Comparison of ENCODE assay signal across 9 cellular contexts in genomic region chr19:48171584-48172170, GRCh38. TPM values are rescaled to one million over a fixed set of nuclear protein-coding genes. Genes with fewer than 3 reads are reported as not detected.
A peak's percentile ranks its signal among the peaks of the same experiment; 100 is the strongest.
DNase-seq lines count a peak whose midpoint lies in the region; ATAC-seq, FAIRE-seq and TF ChIP-seq lines count a peak whose summit lies in the region.
"Had no signal": no experiment of that assay in that cellular context is flagged by ENCODE, and none has a peak within 500 bp of the region (broad histone marks: within the 10 kb centered on the region; RNA-seq: fewer than 3 reads in every experiment).

No MANE protein-coding gene starts in this region.

- peaks cover 35% of the 10 kb centered on the region for H3K79me2 ChIP-seq in GM12878 (ENCODE audit: control insufficient read depth, insufficient read depth, low read length)

- TF ChIP-seq POLR2A in GM12878 (IDR thresholded peaks at IDR 0.05; ENCODE audit: low read depth, low read length): no peak

- H3K27me3 ChIP-seq in CD8-positive, alpha-beta T cell (ENCODE audit: insufficient read depth, low read length): no peaks in the 10 kb centered on the region
- no peaks in the 10 kb centered on the region for H3K27me3 ChIP-seq in MG63
- no peaks in the 10 kb centered on the region for H3K27me3 ChIP-seq in GM12878 (replicated peaks in 1 of 2; ENCODE audit: control insufficient read depth in 2 of 2, insufficient read depth in 2 of 2, low read length in 1 of 2)

- SMC1A ChIA-PET in GM12878 (lab: Charles Lee; ENCODE audit: uncharacterized antibody, unreplicated experiment): interaction anchor here (1.0 to 1.1 kb wide), 2 partner anchors 13 to 86 kb away, joined by 3 to 4 read pairs; no protein-coding TSS in a partner anchor

- H3K27ac ChIP-seq in CD8-positive, alpha-beta T cell (ENCODE audit: low read depth, low read length): no peak overlapping the region
- H3K27ac ChIP-seq in GM12878 (ENCODE audit: control insufficient read depth, insufficient read depth): peak overlapping the region; percentile 99; the same call in 1 of the 2 replicates

- CTCF ChIA-PET in CD8-positive, alpha-beta T cell (lab: Charles Lee): interaction anchor here (0.9 to 1.4 kb wide), 4 partner anchors 84 to 95 kb away, joined by 3 to 4 read pairs (median 4); partner anchors contain the start of gene CARD8
- CTCF ChIA-PET in GM12878 (lab: Yijun Ruan, JAX): interaction anchor here (0.7 to 1.5 kb wide), 3 partner anchors 23 to 61 kb away, joined by 4 to 11 read pairs (median 4); partner anchors contain the start of gene PLA2G4C

- H3K9me3 Mint-ChIP-seq in CD8-positive, alpha-beta T cell: no peaks in the 10 kb centered on the region
- no peaks in the 10 kb centered on the region for H3K9me3 Mint-ChIP-seq in naive thymus-derived CD8-positive, alpha-beta T cell

- POLR2A ChIA-PET in CD8-positive, alpha-beta T cell (lab: Charles Lee): interaction anchor here (1.0 to 2.1 kb wide), 2 partner anchors 32 to 84 kb away, joined by 4 read pairs; partner anchors contain the start of gene CARD8
- POLR2A ChIA-PET in GM12878 (lab: Charles Lee): interaction anchor here (0.5 to 1.4 kb wide), 3 partner anchors 19 to 95 kb away, joined by 3 to 8 read pairs (median 3); no protein-coding TSS in a partner anchor
- POLR2A ChIA-PET in naive thymus-derived CD8-positive, alpha-beta T cell (lab: Charles Lee): interaction anchor here (1.3 to 2.8 kb wide), 4 partner anchors 18 to 191 kb away, joined by 4 to 9 read pairs (median 6); partner anchors contain the start of gene TMEM143

- H3K9me3 ChIP-seq in CD8-positive, alpha-beta T cell (ENCODE audit: low read length): no peaks in the 10 kb centered on the region
- H3K9me3 ChIP-seq in MG63 (no peaks in the 10 kb centered on the region), GM12878 (replicated peaks; ENCODE audit: control insufficient read depth, insufficient read depth, low read length) (no peaks in the 10 kb centered on the region)

- RAD21 ChIA-PET in GM12878 (lab: Charles Lee; ENCODE audit: unreplicated experiment): interaction anchor here (0.8 to 1.0 kb wide), 2 partner anchors 15 to 32 kb away, joined by 3 read pairs; no protein-coding TSS in a partner anchor

- H3K36me3 Mint-ChIP-seq in CD8-positive, alpha-beta T cell: peaks cover 35% of the 10 kb centered on the region
- peaks cover 0 to 33% (median 0%) of the 10 kb centered on the region in 3 donors for H3K36me3 Mint-ChIP-seq in naive thymus-derived CD8-positive, alpha-beta T cell

- peak overlapping the region; percentile 96 for H3K9ac ChIP-seq in GM12878 (ENCODE audit: control insufficient read depth, insufficient read depth, low read length)

- H3K27ac Mint-ChIP-seq in CD8-positive, alpha-beta T cell: peak overlapping the region; percentile 97
- peak overlapping the region in 9 of 10 donors; percentile 42 to 99 (median 92) for H3K27ac Mint-ChIP-seq in naive thymus-derived CD8-positive, alpha-beta T cell

- H3K4me3 Mint-ChIP-seq in CD8-positive, alpha-beta T cell: peak overlapping the region; percentile 98
- peak overlapping the region; percentile 86 to 99 (median 97) for H3K4me3 Mint-ChIP-seq in naive thymus-derived CD8-positive, alpha-beta T cell

- H3K4me1 ChIP-seq in CD8-positive, alpha-beta T cell (ENCODE audit: insufficient read depth, low read length): peaks cover 7% of the 10 kb centered on the region
- peaks cover 19% of the 10 kb centered on the region for H3K4me1 ChIP-seq in GM12878 (ENCODE audit: control insufficient read depth, insufficient read depth, low read length)

- H3K4me2 ChIP-seq in GM12878 (ENCODE audit: control insufficient read depth, insufficient read depth): peak overlapping the region; percentile 67

- no peak for TF ChIP-seq EP300 in GM12878 (IDR thresholded peaks at IDR 0.05; ENCODE audit: borderline replicate concordance in 1 of 2, control insufficient read depth in 1 of 2, low read depth in 2 of 2, low read length in 2 of 2)

- intact Hi-C loops in CD8-positive, alpha-beta T cell (cut with DNase I, micrococcal nuclease): loop anchor here (2.0 to 5.0 kb wide), 6 partner anchors 273 to 571 kb away; partner anchors contain the start of genes DBP (in 2 of the 2), LMTK3 (in 2 of the 2) and GRWD1 (in 1 of the 2)
- intact Hi-C loops in GM12878 (cut with micrococcal nuclease; ENCODE audit: unreplicated experiment): loop anchor here (10.0 kb wide), 1 partner anchor 93 kb away; no protein-coding TSS in a partner anchor

- no peak for TF ChIP-seq CTCF in CD8-positive, alpha-beta T cell (IDR thresholded peaks at IDR 0.05)
- TF ChIP-seq CTCF in GM12878 (IDR thresholded peaks at IDR 0.05 in 2 of 3, conservative IDR thresholded peaks at IDR 0.05 in 1 of 3; ENCODE audit: control insufficient read depth in 2 of 3, extremely low read depth in 1 of 3, insufficient read depth in 1 of 3, low read depth in 3 of 3, low read length in 3 of 3): no peak

- peak overlapping the region; percentile 100 for H3K4me3 ChIP-seq in CD8-positive, alpha-beta T cell (ENCODE audit: low read depth, low read length)
- peak overlapping the region; percentile 90 for H3K4me3 ChIP-seq in MG63
- H3K4me3 ChIP-seq in GM12878: peak overlapping the region; percentile 99

- H2AFZ ChIP-seq in GM12878 (ENCODE audit: control insufficient read depth, low read depth, low read length): no peak overlapping the region; the same call in 1 of the 2 replicates

- ATAC-seq in CD8-positive, alpha-beta T cell: no peak
- ATAC-seq in GM12878: no peak
- ATAC-seq in naive thymus-derived CD8-positive, alpha-beta T cell: no peak

- H3K27me3 Mint-ChIP-seq in CD8-positive, alpha-beta T cell (ENCODE audit: low read depth): no peaks in the 10 kb centered on the region
- no peaks in the 10 kb centered on the region for H3K27me3 Mint-ChIP-seq in naive thymus-derived CD8-positive, alpha-beta T cell

- 98% methylated on average over 35 of the region's 45 CpGs for WGBS in GM12878 (ENCODE audit: insufficient coverage, insufficient replicate concordance, low lambda C conversion rate, missing lambda C conversion rate)

- no TSS peak for BruUV-seq in GM12878 (replicated peaks; lab: Mats Ljungman, UMichigan)

- TF ChIP-seq RAD21 in GM12878 (IDR thresholded peaks at IDR 0.05; ENCODE audit: insufficient read depth, low read depth, low read length): no peak

- H3K36me3 ChIP-seq in CD8-positive, alpha-beta T cell (ENCODE audit: insufficient read depth, low read length): peaks cover 10% of the 10 kb centered on the region
- H3K36me3 ChIP-seq in MG63 (peaks cover 41% of the 10 kb centered on the region), GM12878 (ENCODE audit: control insufficient read depth in 2 of 2, insufficient read depth in 2 of 2, low read length in 1 of 2) (no peaks in the 10 kb centered on the region; a peak in 2 of 4 replicates)

- in situ Hi-C loops in GM12878 (cut with MboI): no loop called here

- FAIRE-seq in GM12878 (lab: Jason Lieb, UNC): no peak

- H3K4me1 Mint-ChIP-seq in CD8-positive, alpha-beta T cell (ENCODE audit: low read depth): peaks cover 22% of the 10 kb centered on the region
- H3K4me1 Mint-ChIP-seq in naive thymus-derived CD8-positive, alpha-beta T cell: peaks cover 15 to 48% (median 26%) of the 10 kb centered on the region in 4 donors

- peaks cover 4% of the 10 kb centered on the region; the same call in 1 of the 2 replicates for H4K20me1 ChIP-seq in GM12878 (ENCODE audit: control insufficient read depth, insufficient read depth)

- DNase-seq in CD8-positive, alpha-beta T cell: no peak
- DNase-seq in MG63: no peak
- no peak for DNase-seq in GM12878 (ENCODE audit: low read depth, low spot score)
- DNase-seq in naive thymus-derived CD8-positive, alpha-beta T cell: no peak
- no peak for DNase-seq in NCI-H345 (lab: John Stamatoyannopoulos, UW)
- DNase-seq in DMS53 (lab: John Stamatoyannopoulos, UW): no peak
- DNase-seq in occipital lobe (lab: John Stamatoyannopoulos, UW): no peak
- DNase-seq in amniotic stem cell (lab: John Stamatoyannopoulos, UW): no peak
- DNase-seq: NCI-H2081 treated with DMSO at 0.1 percent for 48 hours had no signal

RNA-seq across cellular contexts. Expression of gene ZSWIM9, which starts 1.2 kb away (rescaled TPM):
- 1 to 10 TPM; 2.5 to 4.5 TPM for total RNA-seq in CD8-positive, alpha-beta T cell
- total RNA-seq in MG63 (2014; rRNA removed; shearing (Covaris generic); ENCODE audit: low replicate concordance): 0.86 and 1.5 TPM in 2 replicates
- 3.2 and 4.0 TPM in 2 replicates for total RNA-seq in GM12878 (2013; cell fraction: nucleolus; rRNA removed)
- 1.8 TPM in 2 replicates for total RNA-seq in GM12878 (2014; rRNA removed)
- total RNA-seq in GM12878 (2014; rRNA removed; fragmentation: Illumina TruSeq; extraction: Trizol): 0.76 and 1.2 TPM in 2 replicates
- total RNA-seq in GM12878 (2021): 5.7 and 6.2 TPM in 2 replicates
- polyA plus RNA-seq in GM12878 (2011; ENCODE audit: low read depth): 1.2 TPM
- 0.35 and 0.50 TPM in 2 replicates for polyA plus RNA-seq in GM12878 (2011; rRNA removed)
- polyA plus RNA-seq in GM12878 (2011; cell fraction: cytosol; rRNA removed): 0.33 and 0.47 TPM in 2 replicates
- polyA plus RNA-seq in GM12878 (2011; cell fraction: nucleus; rRNA removed): 0.69 and 0.79 TPM in 2 replicates
- polyA plus RNA-seq in GM12878 (2012): 5.6 and 6.1 TPM in 2 replicates
- 0.92 and 1.4 TPM in 2 replicates for polyA plus RNA-seq in GM12878 (2014; fragmentation: Illumina TruSeq; extraction: Trizol)
- polyA plus RNA-seq in GM12878 (2014; fragmentation: Nextera tagmentation; extraction: Ambion mirVana): under 1 TPM in 1 of 2 experiments, not detected in 1; 0.29 TPM
- polyA plus RNA-seq in GM12878 (2014; rRNA removed): 2.4 and 3.4 TPM in 2 replicates
- polyA plus RNA-seq in GM12878 (2016; fragmentation: Nextera tagmentation; extraction: Ambion mirVana): 1 to 10 TPM; 1.2 to 1.7 TPM
- 0.22 and 0.31 TPM in 2 replicates for polyA minus RNA-seq in GM12878 (2011; rRNA and poly(A)+ RNA removed)
- polyA minus RNA-seq in GM12878 (2011; cell fraction: cytosol; rRNA and poly(A)+ RNA removed): 0.73 and 0.94 TPM in 2 replicates
- 0.60 and 2.0 TPM in 2 replicates for polyA minus RNA-seq in GM12878 (2011; cell fraction: nucleus; rRNA and poly(A)+ RNA removed)
- total RNA-seq in naive thymus-derived CD8-positive, alpha-beta T cell: 1 to 10 TPM; 8.9 to 9.4 TPM
- 1 to 10 TPM in 1 of 3 donors, under 1 TPM in 2; 0.26 to 1.2 (median 0.91) TPM for polyA plus RNA-seq in naive thymus-derived CD8-positive, alpha-beta T cell
- 2.8 TPM for total RNA-seq in occipital lobe

RNA-seq across cellular contexts. Expression of gene LIG1, which starts 1.5 kb away (rescaled TPM):
- 10 to 100 TPM; 62.5 to 67.5 TPM for total RNA-seq in CD8-positive, alpha-beta T cell
- total RNA-seq in MG63 (2014; rRNA removed; shearing (Covaris generic); ENCODE audit: low replicate concordance): 37.7 and 98.0 TPM in 2 replicates
- total RNA-seq in GM12878 (2013; cell fraction: nucleolus; rRNA removed): 82.9 and 93.2 TPM in 2 replicates
- total RNA-seq in GM12878 (2014; rRNA removed): 94.4 and 95.6 TPM in 2 replicates
- 57.8 and 64.0 TPM in 2 replicates for total RNA-seq in GM12878 (2014; rRNA removed; fragmentation: Illumina TruSeq; extraction: Trizol)
- total RNA-seq in GM12878 (2021): 92.4 and 111 TPM in 2 replicates
- polyA plus RNA-seq in GM12878 (2011; ENCODE audit: low read depth): 28.5 TPM
- 44.9 and 63.8 TPM in 2 replicates for polyA plus RNA-seq in GM12878 (2011; rRNA removed)
- 67.8 and 72.1 TPM in 2 replicates for polyA plus RNA-seq in GM12878 (2011; cell fraction: cytosol; rRNA removed)
- polyA plus RNA-seq in GM12878 (2011; cell fraction: nucleus; rRNA removed): 194 and 282 TPM in 2 replicates
- 65.8 and 69.7 TPM in 2 replicates for polyA plus RNA-seq in GM12878 (2012)
- 47.8 and 70.8 TPM in 2 replicates for polyA plus RNA-seq in GM12878 (2014; fragmentation: Illumina TruSeq; extraction: Trizol)
- 10 to 100 TPM in 1 of 2 experiments, 1 to 10 TPM in 1; 7.8 to 31.6 TPM for polyA plus RNA-seq in GM12878 (2014; fragmentation: Nextera tagmentation; extraction: Ambion mirVana)
- 76.7 and 101 TPM in 2 replicates for polyA plus RNA-seq in GM12878 (2014; rRNA removed)
- polyA plus RNA-seq in GM12878 (2016; fragmentation: Nextera tagmentation; extraction: Ambion mirVana): 100 to 1,000 TPM; 112 to 117 TPM
- 51.9 and 86.2 TPM in 2 replicates for polyA minus RNA-seq in GM12878 (2011; rRNA and poly(A)+ RNA removed)
- 36.2 and 44.0 TPM in 2 replicates for polyA minus RNA-seq in GM12878 (2011; cell fraction: cytosol; rRNA and poly(A)+ RNA removed)
- 36.6 and 87.4 TPM in 2 replicates for polyA minus RNA-seq in GM12878 (2011; cell fraction: nucleus; rRNA and poly(A)+ RNA removed)
- 100 to 1,000 TPM; 129 to 131 TPM for total RNA-seq in naive thymus-derived CD8-positive, alpha-beta T cell
- polyA plus RNA-seq in naive thymus-derived CD8-positive, alpha-beta T cell: 10 to 100 TPM; 27.6 to 32.8 (median 28.8) TPM
- 22.3 TPM for total RNA-seq in occipital lobe
